In genomic region chr20:40959325-40960092, GRCh38 we compare ENCODE assay signal across 13 cellular contexts.
"Had no signal": no experiment of that assay in that cellular context is flagged by ENCODE, and none has a peak within 500 bp of the region (broad histone marks: within the 10 kb centered on the region; RNA-seq: fewer than 3 reads in every experiment).

No MANE protein-coding gene starts in this region.

- H3K4me1 ChIP-seq: foreskin keratinocyte, uterus had no signal

- H3K4me1 Mint-ChIP-seq: memory B cell had no signal

- H3K27me3 ChIP-seq: foreskin keratinocyte, uterus had no signal

- H3K4me3 Mint-ChIP-seq: activated CD4-positive, alpha-beta T cell treated with anti-CD3 and anti-CD28 coated beads, Interleukin-2, amount 10 ng/mL, durations not matched to agents 24 days and 14 days; memory B cell; natural killer cell treated with Interleukin-12 subunit alpha and Interleukin-12 subunit beta and Interleukin-15 and Interleukin-18, amount 100 ng/mL, for 72 hours; T-helper 2 cell treated with Interferon-gamma antibody and Interleukin-4, amounts not matched to agents 5 μg/mL and 100 μg/mL, for 36 hours had no signal

- H3K36me3 Mint-ChIP-seq: memory B cell; natural killer cell treated with Interleukin-12 subunit alpha and Interleukin-12 subunit beta and Interleukin-15 and Interleukin-18, amount 100 ng/mL, for 72 hours had no signal

- H3K36me3 ChIP-seq: spleen, uterus had no signal

- H3K4me3 ChIP-seq: spleen, uterus had no signal

- DNase-seq: activated CD4-positive, alpha-beta T cell treated with anti-CD3 and anti-CD28 coated beads, Interleukin-2, amount 10 ng/mL, durations not matched to agents 24 days and 14 days; activated CD4-positive, CD25-positive, alpha-beta regulatory T cell; aorta; effector memory CD4-positive, alpha-beta T cell; foreskin keratinocyte; kidney glomerular epithelial cell; left ventricle myocardium superior; spleen; uterus had no signal

- H3K9me3 ChIP-seq: spleen, uterus had no signal

- ATAC-seq: foreskin keratinocyte; left ventricle myocardium superior; natural killer cell treated with Interleukin-12 subunit alpha and Interleukin-12 subunit beta and Interleukin-15 and Interleukin-18, amount 100 ng/mL, for 72 hours; sciatic nerve had no signal

- H3K27ac ChIP-seq: foreskin keratinocyte, spleen, uterus had no signal

- H3K9me3 Mint-ChIP-seq: activated CD4-positive, alpha-beta T cell treated with anti-CD3 and anti-CD28 coated beads, Interleukin-2, amount 10 ng/mL, durations not matched to agents 24 days and 14 days; memory B cell; natural killer cell treated with Interleukin-12 subunit alpha and Interleukin-12 subunit beta and Interleukin-15 and Interleukin-18, amount 100 ng/mL, for 72 hours; T-helper 2 cell treated with Interferon-gamma antibody and Interleukin-4, amounts not matched to agents 5 μg/mL and 100 μg/mL, for 36 hours had no signal

- H3K27ac Mint-ChIP-seq: activated CD4-positive, alpha-beta T cell treated with anti-CD3 and anti-CD28 coated beads, Interleukin-2, amount 10 ng/mL, durations not matched to agents 24 days and 14 days; memory B cell; natural killer cell treated with Interleukin-12 subunit alpha and Interleukin-12 subunit beta and Interleukin-15 and Interleukin-18, amount 100 ng/mL, for 72 hours; T-helper 2 cell treated with Interferon-gamma antibody and Interleukin-4, amounts not matched to agents 5 μg/mL and 100 μg/mL, for 36 hours had no signal
